In genomic region chr14:85531141-85531593, GRCh38 we compare ENCODE assay signal across 8 cellular contexts. TPM values are rescaled to one million over a fixed set of nuclear protein-coding genes. Genes with fewer than 3 reads are reported as not detected.
DNase-seq lines count a peak whose midpoint lies in the region; ATAC-seq and TF ChIP-seq lines count a peak whose summit lies in the region.

No MANE protein-coding gene starts in this region.

- peak overlapping the region; percentile 40 for H3K4me3 Mint-ChIP-seq in natural killer cell

- intact Hi-C loops in natural killer cell (cut with micrococcal nuclease) = no loop called here

- H3K27ac Mint-ChIP-seq in natural killer cell = no peak overlapping the region

- H3K36me3 Mint-ChIP-seq in natural killer cell = no peaks in the 10 kb centered on the region

- peaks cover 21 to 40% of the 10 kb centered on the region in 2 donors for H3K4me1 Mint-ChIP-seq in natural killer cell

- DNase-seq in AG09319 (ENCODE audit: extremely low read depth, low read depth) (peak; percentile 75), NCI-H748 treated with DMSO at 0.1 percent for 48 hours (lab: John Stamatoyannopoulos, UW) (peak; percentile 79), fibroblast of gingiva (ENCODE audit: low read depth) (peak; percentile 89), natural killer cell (no peak), NCI-H146 (lab: John Stamatoyannopoulos, UW) (no peak), MV-4-11 (lab: John Stamatoyannopoulos, UW) (no peak)

- no peaks in the 10 kb centered on the region for H3K9me3 Mint-ChIP-seq in natural killer cell

- ATAC-seq in natural killer cell (no peak), GM19324 (IDR thresholded peaks at IDR 0.05; ENCODE audit: low FRiP score, unreplicated experiment) (no peak), HG03460 (IDR thresholded peaks at IDR 0.05; ENCODE audit: unreplicated experiment) (no peak)

- TF ChIP-seq CTCF in AG09319 (IDR thresholded peaks at IDR 0.05; ENCODE audit: low read depth, low read length) = no peak
- no peak for TF ChIP-seq CTCF in natural killer cell (IDR thresholded peaks at IDR 0.05)

- H3K27me3 Mint-ChIP-seq in natural killer cell (ENCODE audit: low read depth in 2 of 2) = peaks cover 65 to 86% of the 10 kb centered on the region in 2 donors

RNA-seq across cellular contexts. Expression of gene FLRT2, which starts 1.2 kb away (rescaled TPM):
- not detected for total RNA-seq in natural killer cell

Comparison
In these comparisons a context has a peak if more than half of its experiments do, and no peak if none do; other contexts are left out.
1. DNase-seq: peak in AG09319 (single experiment), NCI-H748 treated with DMSO at 0.1 percent for 48 hours (single experiment) and fibroblast of gingiva (single experiment); none in natural killer cell (single experiment), NCI-H146 (single experiment) and MV-4-11 (single experiment).